20 cellular contexts compared by ENCODE assay signal in genomic region chr7:43630466-43630865, GRCh38. TPM values are rescaled to one million over a fixed set of nuclear protein-coding genes. Genes with fewer than 3 reads are reported as not detected.
A peak's percentile ranks its signal among the peaks of the same experiment; 100 is the strongest.
DNase-seq lines count a peak whose midpoint lies in the region; ATAC-seq and TF ChIP-seq lines count a peak whose summit lies in the region.
"Had no signal": no experiment of that assay in that cellular context is flagged by ENCODE, and none has a peak within 500 bp of the region (broad histone marks: within the 10 kb centered on the region; RNA-seq: fewer than 3 reads in every experiment).

No MANE protein-coding gene starts in this region.

- H3K36me3 ChIP-seq in upper lobe of left lung (peaks cover 0 to 55% (median 13%) of the 10 kb centered on the region in 4 donors), sigmoid colon (peaks cover 0 to 55% (median 1%) of the 10 kb centered on the region in 4 donors)

- DNase-seq in activated T-cell treated with anti-CD3 and anti-CD28 coated beads, Interleukin-2, amount 50 U/mL, for 24 hours: no peak
- DNase-seq in activated T-cell treated with anti-CD3 and anti-CD28 coated beads, Interleukin-2, amount 50 U/mL, for 4 hours: no peak
- no peak for DNase-seq in natural killer cell treated with Interleukin-12 subunit alpha and Interleukin-12 subunit beta and Interleukin-15 and Interleukin-18, amount 100 ng/mL, for 72 hours (ENCODE audit: low spot score)
- DNase-seq in upper lobe of left lung: no peak
- no peak for DNase-seq in sigmoid colon
- no peak for DNase-seq in left cardiac atrium
- DNase-seq: activated CD4-positive, alpha-beta T cell treated with anti-CD3 and anti-CD28 coated beads, Interleukin-2, amount 10 ng/mL, durations not matched to agents 24 days and 14 days; activated T-cell treated with anti-CD3 and anti-CD28 coated beads, Interleukin-2, amount 50 U/mL, for 48 hours; caudate nucleus; COR-L47; H7; left ventricle myocardium inferior; NCI-H1105; NCI-H2107; NCI-H524; occipital lobe; SJCRH30 had no signal

- no peaks in the 10 kb centered on the region for H3K27me3 Mint-ChIP-seq in activated T-cell treated with anti-CD3 and anti-CD28 coated beads, Interleukin-2, amount 50 U/mL, for 24 hours
- H3K27me3 Mint-ChIP-seq in activated T-cell treated with anti-CD3 and anti-CD28 coated beads, Interleukin-2, amount 50 U/mL, for 4 hours (ENCODE audit: low read depth): no peaks in the 10 kb centered on the region
- no peaks in the 10 kb centered on the region for H3K27me3 Mint-ChIP-seq in IgD-negative memory B cell
- H3K27me3 Mint-ChIP-seq in activated naive CD8-positive, alpha-beta T cell: no peaks in the 10 kb centered on the region
- H3K27me3 Mint-ChIP-seq in natural killer cell treated with Interleukin-12 subunit alpha and Interleukin-12 subunit beta and Interleukin-15 and Interleukin-18, amount 100 ng/mL, for 72 hours: no peaks in the 10 kb centered on the region
- H3K27me3 Mint-ChIP-seq: activated CD4-positive, alpha-beta T cell treated with anti-CD3 and anti-CD28 coated beads, Interleukin-2, amount 10 ng/mL, durations not matched to agents 24 days and 14 days had no signal

- TF ChIP-seq POLR2A in upper lobe of left lung (IDR thresholded peaks at IDR 0.05) (no peak), sigmoid colon (IDR thresholded peaks at IDR 0.05) (no peak)

- H3K27ac ChIP-seq in upper lobe of left lung (no peak overlapping the region), sigmoid colon (no peak overlapping the region)
- H3K27ac ChIP-seq: esophagus muscularis mucosa, left ventricle myocardium inferior, SJCRH30 had no signal

- H3K27me3 ChIP-seq in upper lobe of left lung: no peaks in the 10 kb centered on the region
- H3K27me3 ChIP-seq in sigmoid colon: no peaks in the 10 kb centered on the region
- H3K27me3 ChIP-seq: esophagus muscularis mucosa, SJCRH30 had no signal

- H3K9me3 ChIP-seq in upper lobe of left lung (no peaks in the 10 kb centered on the region), sigmoid colon (no peaks in the 10 kb centered on the region)
- H3K9me3 ChIP-seq: esophagus muscularis mucosa, left ventricle myocardium inferior, SJCRH30 had no signal

- H3K36me3 Mint-ChIP-seq in activated T-cell treated with anti-CD3 and anti-CD28 coated beads, Interleukin-2, amount 50 U/mL, for 24 hours (ENCODE audit: low read depth): peaks cover 95% of the 10 kb centered on the region
- H3K36me3 Mint-ChIP-seq in activated T-cell treated with anti-CD3 and anti-CD28 coated beads, Interleukin-2, amount 50 U/mL, for 4 hours (ENCODE audit: insufficient read depth): peaks cover 71% of the 10 kb centered on the region
- peaks cover 10% of the 10 kb centered on the region for H3K36me3 Mint-ChIP-seq in IgD-negative memory B cell
- peaks cover 41% of the 10 kb centered on the region for H3K36me3 Mint-ChIP-seq in activated naive CD8-positive, alpha-beta T cell
- peaks cover 67% of the 10 kb centered on the region for H3K36me3 Mint-ChIP-seq in natural killer cell treated with Interleukin-12 subunit alpha and Interleukin-12 subunit beta and Interleukin-15 and Interleukin-18, amount 100 ng/mL, for 72 hours

- WGBS in upper lobe of left lung, 2 donors: 79 to 89% methylated on average over 3 of the region's 3 CpGs
- WGBS in sigmoid colon, 2 donors: 62 to 90% methylated on average over 3 of the region's 3 CpGs

- no peak for TF ChIP-seq EP300 in upper lobe of left lung (IDR thresholded peaks at IDR 0.05)
- TF ChIP-seq EP300 in sigmoid colon (IDR thresholded peaks at IDR 0.05): no peak

- H3K4me3 Mint-ChIP-seq in activated T-cell treated with anti-CD3 and anti-CD28 coated beads, Interleukin-2, amount 50 U/mL, for 24 hours: peak overlapping the region; percentile 13
- no peak overlapping the region for H3K4me3 Mint-ChIP-seq in activated T-cell treated with anti-CD3 and anti-CD28 coated beads, Interleukin-2, amount 50 U/mL, for 4 hours
- H3K4me3 Mint-ChIP-seq in IgD-negative memory B cell: no peak overlapping the region
- H3K4me3 Mint-ChIP-seq in activated naive CD8-positive, alpha-beta T cell: peak overlapping the region; percentile 46
- peak overlapping the region; percentile 47 for H3K4me3 Mint-ChIP-seq in natural killer cell treated with Interleukin-12 subunit alpha and Interleukin-12 subunit beta and Interleukin-15 and Interleukin-18, amount 100 ng/mL, for 72 hours
- H3K4me3 Mint-ChIP-seq: activated CD4-positive, alpha-beta T cell treated with anti-CD3 and anti-CD28 coated beads, Interleukin-2, amount 10 ng/mL, durations not matched to agents 24 days and 14 days had no signal

- H3K4me1 ChIP-seq in upper lobe of left lung: peaks cover 2 to 28% (median 12%) of the 10 kb centered on the region in 4 donors
- H3K4me1 ChIP-seq in sigmoid colon: peaks cover 0 to 2% (median 0%) of the 10 kb centered on the region in 4 donors

- ATAC-seq in activated T-cell treated with anti-CD3 and anti-CD28 coated beads, Interleukin-2, amount 50 U/mL, for 4 hours: no peak
- no peak for ATAC-seq in natural killer cell treated with Interleukin-12 subunit alpha and Interleukin-12 subunit beta and Interleukin-15 and Interleukin-18, amount 100 ng/mL, for 72 hours
- ATAC-seq in upper lobe of left lung (ENCODE audit: low FRiP score in 2 of 2): no peak
- ATAC-seq in left cardiac atrium: no peak

- peak overlapping the region; percentile 85 for H3K27ac Mint-ChIP-seq in activated T-cell treated with anti-CD3 and anti-CD28 coated beads, Interleukin-2, amount 50 U/mL, for 24 hours
- peak overlapping the region; percentile 37 to 81 (median 68) for H3K27ac Mint-ChIP-seq in IgD-negative memory B cell
- peak overlapping the region; percentile 96 for H3K27ac Mint-ChIP-seq in activated naive CD8-positive, alpha-beta T cell
- H3K27ac Mint-ChIP-seq in natural killer cell treated with Interleukin-12 subunit alpha and Interleukin-12 subunit beta and Interleukin-15 and Interleukin-18, amount 100 ng/mL, for 72 hours: peak overlapping the region; percentile 85 to 87
- H3K27ac Mint-ChIP-seq: activated CD4-positive, alpha-beta T cell treated with anti-CD3 and anti-CD28 coated beads, Interleukin-2, amount 10 ng/mL, durations not matched to agents 24 days and 14 days had no signal

- peaks cover 3% of the 10 kb centered on the region for H3K9me3 Mint-ChIP-seq in activated T-cell treated with anti-CD3 and anti-CD28 coated beads, Interleukin-2, amount 50 U/mL, for 24 hours
- H3K9me3 Mint-ChIP-seq in activated T-cell treated with anti-CD3 and anti-CD28 coated beads, Interleukin-2, amount 50 U/mL, for 4 hours: peaks cover 5% of the 10 kb centered on the region
- H3K9me3 Mint-ChIP-seq in IgD-negative memory B cell: no peaks in the 10 kb centered on the region
- no peaks in the 10 kb centered on the region for H3K9me3 Mint-ChIP-seq in activated naive CD8-positive, alpha-beta T cell (ENCODE audit: low read depth)
- no peaks in the 10 kb centered on the region for H3K9me3 Mint-ChIP-seq in natural killer cell treated with Interleukin-12 subunit alpha and Interleukin-12 subunit beta and Interleukin-15 and Interleukin-18, amount 100 ng/mL, for 72 hours
- H3K9me3 Mint-ChIP-seq: activated CD4-positive, alpha-beta T cell treated with anti-CD3 and anti-CD28 coated beads, Interleukin-2, amount 10 ng/mL, durations not matched to agents 24 days and 14 days had no signal

- TF ChIP-seq CTCF in upper lobe of left lung (IDR thresholded peaks at IDR 0.05) (no peak), sigmoid colon (IDR thresholded peaks at IDR 0.05) (no peak)

- peaks cover 95% of the 10 kb centered on the region for H3K4me1 Mint-ChIP-seq in activated T-cell treated with anti-CD3 and anti-CD28 coated beads, Interleukin-2, amount 50 U/mL, for 24 hours (ENCODE audit: low read depth)
- peaks cover 87% of the 10 kb centered on the region for H3K4me1 Mint-ChIP-seq in activated T-cell treated with anti-CD3 and anti-CD28 coated beads, Interleukin-2, amount 50 U/mL, for 4 hours (ENCODE audit: low read depth)
- peaks cover 49 to 58% (median 52%) of the 10 kb centered on the region in 3 donors for H3K4me1 Mint-ChIP-seq in IgD-negative memory B cell
- peaks cover 92% of the 10 kb centered on the region for H3K4me1 Mint-ChIP-seq in activated naive CD8-positive, alpha-beta T cell (ENCODE audit: low read depth)
- peaks cover 68 to 79% of the 10 kb centered on the region in 2 donors for H3K4me1 Mint-ChIP-seq in natural killer cell treated with Interleukin-12 subunit alpha and Interleukin-12 subunit beta and Interleukin-15 and Interleukin-18, amount 100 ng/mL, for 72 hours (ENCODE audit: low read depth in 2 of 2)

- H3K4me3 ChIP-seq in upper lobe of left lung (no peak overlapping the region), sigmoid colon (no peak overlapping the region)
- H3K4me3 ChIP-seq: esophagus muscularis mucosa, left ventricle myocardium inferior, SJCRH30 had no signal

- intact Hi-C loops in sigmoid colon (cut with DNase I): no loop called here
- intact Hi-C loops in left cardiac atrium (cut with DNase I): no loop called here

RNA-seq across cellular contexts. Expression of gene STK17A, which starts 47.6 kb away (rescaled TPM):
- total RNA-seq in activated T-cell treated with anti-CD3 and anti-CD28 coated beads, Interleukin-2, amount 50 U/mL, for 4 hours: 10 to 100 TPM; 32.0 to 40.1 (median 33.3) TPM
- polyA plus RNA-seq in IgD-negative memory B cell (175 TPM), sigmoid colon (10 to 100 TPM; 16.8 to 29.6 (median 26.6) TPM)
- 10 to 100 TPM; 61.7 to 67.6 TPM for total RNA-seq in natural killer cell treated with Interleukin-12 subunit alpha and Interleukin-12 subunit beta and Interleukin-15 and Interleukin-18, amount 100 ng/mL, for 72 hours
- total RNA-seq in upper lobe of left lung (10 to 100 TPM; 18.2 to 78.0 (median 38.6) TPM), sigmoid colon (10 to 100 TPM in 3 of 4 donors, 1 to 10 TPM in 1; 9.3 to 22.3 (median 11.9) TPM), left cardiac atrium (10 to 100 TPM; 12.2 to 18.0 TPM)

Comparison
In these comparisons a context has a peak if more than half of its experiments do, and no peak if none do; other contexts are left out.
1. H3K4me3 Mint-ChIP-seq: peak in activated T-cell treated with anti-CD3 and anti-CD28 coated beads, Interleukin-2, amount 50 U/mL, for 24 hours (single experiment), activated naive CD8-positive, alpha-beta T cell (single experiment) and natural killer cell treated with Interleukin-12 subunit alpha and Interleukin-12 subunit beta and Interleukin-15 and Interleukin-18, amount 100 ng/mL, for 72 hours (single experiment); none in activated T-cell treated with anti-CD3 and anti-CD28 coated beads, Interleukin-2, amount 50 U/mL, for 4 hours (single experiment) and IgD-negative memory B cell (0 of 4).
2. Peak in every context shown above with its lines, with median percentiles within 50 percentile points of each other: H3K27ac Mint-ChIP-seq.